8 cellular contexts compared by ENCODE assay signal in the genomic region with DNA sequence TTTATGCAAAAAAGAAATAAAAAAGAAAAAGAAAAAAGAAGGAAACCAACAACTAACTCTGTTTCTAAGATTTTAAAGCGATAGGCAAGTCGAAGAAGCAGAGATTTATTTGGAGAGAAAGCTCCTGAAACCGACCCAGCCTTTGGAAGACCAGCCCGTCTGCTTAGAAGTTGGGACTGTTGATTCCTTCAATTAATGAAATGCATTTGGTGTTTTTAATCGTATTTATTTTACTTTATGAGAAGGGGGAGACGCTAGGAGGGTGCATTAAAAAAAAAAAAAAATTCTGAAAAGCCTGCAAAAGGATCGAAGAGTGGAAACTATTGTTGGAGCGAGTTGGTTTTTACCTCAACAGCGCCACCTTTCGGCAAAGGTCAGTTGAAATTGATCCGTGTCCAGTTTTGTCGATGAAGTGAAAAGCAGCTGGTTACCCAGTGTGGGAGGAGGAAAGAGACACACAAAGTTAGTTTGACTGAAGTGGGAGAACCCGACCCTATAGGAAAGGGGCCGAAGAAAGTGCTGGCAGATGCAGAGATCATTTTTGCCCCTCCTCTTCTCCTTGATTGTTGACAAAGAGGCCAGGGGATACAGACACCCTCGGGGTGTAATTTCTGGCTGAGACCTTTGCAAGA.
DNase-seq lines count a peak whose midpoint lies in the region; ATAC-seq and TF ChIP-seq lines count a peak whose summit lies in the region.

No MANE protein-coding gene starts in this region.

- peak; percentile 83 for TF ChIP-seq CTCF in choroid plexus epithelial cell (conservative IDR thresholded peaks at IDR 0.05; ENCODE audit: low read depth, low read length)

- peak overlapping the region; percentile 68 for H3K4me3 ChIP-seq in choroid plexus epithelial cell (ENCODE audit: low read depth, low read length)

- DNase-seq in NCI-H446 (lab: John Stamatoyannopoulos, UW) = peak; percentile 1 to 27
- no peak for DNase-seq in NCI-H446 treated with DMSO at 0.1 percent for 48 hours (lab: John Stamatoyannopoulos, UW)
- peak; percentile 57 for DNase-seq in NCI-H2107 treated with DMSO at 0.1 percent for 48 hours (lab: John Stamatoyannopoulos, UW; ENCODE audit: unreplicated experiment)
- peak; percentile 81 for DNase-seq in activated CD4-positive, CD25-positive, alpha-beta regulatory T cell treated with anti-CD3 and anti-CD28 coated beads, Interleukin-2, amount 50 U/mL, for 72 hours
- peak; percentile 87 for DNase-seq in choroid plexus epithelial cell (ENCODE audit: low read depth)
- DNase-seq in kidney glomerular epithelial cell (lab: John Stamatoyannopoulos, UW) = peak; percentile 76
- peak; percentile 59 to 67 for DNase-seq in stimulated activated CD4-positive, alpha-beta T cell treated with anti-CD3 and anti-CD28 coated beads, Interleukin-15, amount 100 ng/mL, for 1 hour (ENCODE audit: low read depth in 1 of 2, low spot score in 1 of 2)

- no peak for ATAC-seq in HG02852 (IDR thresholded peaks at IDR 0.05; ENCODE audit: unreplicated experiment)
